1 cellular context compared by ENCODE assay signal in genomic region chr1:217322834-217323233, GRCh38.
TF ChIP-seq lines count a peak whose summit lies in the region.

No MANE protein-coding gene starts in this region.

TF ChIP-seq in GM12878, 131 proteins besides CTCF, POLR2A, EP300 and RAD21 (continued from another document):
- no peak for TF ChIP-seq PBX3 (IDR thresholded peaks at IDR 0.05; ENCODE audit: insufficient replicate concordance, low read depth, low read length)
- TF ChIP-seq, protein P1, sequence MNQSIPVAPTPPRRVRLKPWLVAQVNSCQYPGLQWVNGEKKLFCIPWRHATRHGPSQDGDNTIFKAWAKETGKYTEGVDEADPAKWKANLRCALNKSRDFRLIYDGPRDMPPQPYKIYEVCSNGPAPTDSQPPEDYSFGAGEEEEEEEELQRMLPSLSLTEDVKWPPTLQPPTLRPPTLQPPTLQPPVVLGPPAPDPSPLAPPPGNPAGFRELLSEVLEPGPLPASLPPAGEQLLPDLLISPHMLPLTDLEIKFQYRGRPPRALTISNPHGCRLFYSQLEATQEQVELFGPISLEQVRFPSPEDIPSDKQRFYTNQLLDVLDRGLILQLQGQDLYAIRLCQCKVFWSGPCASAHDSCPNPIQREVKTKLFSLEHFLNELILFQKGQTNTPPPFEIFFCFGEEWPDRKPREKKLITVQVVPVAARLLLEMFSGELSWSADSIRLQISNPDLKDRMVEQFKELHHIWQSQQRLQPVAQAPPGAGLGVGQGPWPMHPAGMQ (IDR thresholded peaks at IDR 0.05; ENCODE audit: borderline replicate concordance), result no peak
- no peak for TF ChIP-seq YBX1 (IDR thresholded peaks at IDR 0.05)
- no peak for TF ChIP-seq MYC (IDR thresholded peaks at IDR 0.05; ENCODE audit: insufficient read depth, insufficient read length, insufficient replicate concordance, low read length, severe bottlenecking)
- TF ChIP-seq PML (IDR thresholded peaks at IDR 0.05; ENCODE audit: low read length), result no peak
- 0 out of 2 replicates have a peak, but pooled peaks have one; percentile 32 for TF ChIP-seq IRF4 (IDR thresholded peaks at IDR 0.05; ENCODE audit: low read depth, low read length)
- TF ChIP-seq HSF1 (IDR thresholded peaks at IDR 0.05; ENCODE audit: low read depth, low read length), result no peak
- no peak for TF ChIP-seq FOXM1 (IDR thresholded peaks at IDR 0.05; ENCODE audit: low read depth, low read length)
- no peak for TF ChIP-seq STAT1 (conservative IDR thresholded peaks at IDR 0.05)
- no peak for TF ChIP-seq E2F4 (IDR thresholded peaks at IDR 0.05; ENCODE audit: low read depth, low read length)
- TF ChIP-seq, protein P2, sequence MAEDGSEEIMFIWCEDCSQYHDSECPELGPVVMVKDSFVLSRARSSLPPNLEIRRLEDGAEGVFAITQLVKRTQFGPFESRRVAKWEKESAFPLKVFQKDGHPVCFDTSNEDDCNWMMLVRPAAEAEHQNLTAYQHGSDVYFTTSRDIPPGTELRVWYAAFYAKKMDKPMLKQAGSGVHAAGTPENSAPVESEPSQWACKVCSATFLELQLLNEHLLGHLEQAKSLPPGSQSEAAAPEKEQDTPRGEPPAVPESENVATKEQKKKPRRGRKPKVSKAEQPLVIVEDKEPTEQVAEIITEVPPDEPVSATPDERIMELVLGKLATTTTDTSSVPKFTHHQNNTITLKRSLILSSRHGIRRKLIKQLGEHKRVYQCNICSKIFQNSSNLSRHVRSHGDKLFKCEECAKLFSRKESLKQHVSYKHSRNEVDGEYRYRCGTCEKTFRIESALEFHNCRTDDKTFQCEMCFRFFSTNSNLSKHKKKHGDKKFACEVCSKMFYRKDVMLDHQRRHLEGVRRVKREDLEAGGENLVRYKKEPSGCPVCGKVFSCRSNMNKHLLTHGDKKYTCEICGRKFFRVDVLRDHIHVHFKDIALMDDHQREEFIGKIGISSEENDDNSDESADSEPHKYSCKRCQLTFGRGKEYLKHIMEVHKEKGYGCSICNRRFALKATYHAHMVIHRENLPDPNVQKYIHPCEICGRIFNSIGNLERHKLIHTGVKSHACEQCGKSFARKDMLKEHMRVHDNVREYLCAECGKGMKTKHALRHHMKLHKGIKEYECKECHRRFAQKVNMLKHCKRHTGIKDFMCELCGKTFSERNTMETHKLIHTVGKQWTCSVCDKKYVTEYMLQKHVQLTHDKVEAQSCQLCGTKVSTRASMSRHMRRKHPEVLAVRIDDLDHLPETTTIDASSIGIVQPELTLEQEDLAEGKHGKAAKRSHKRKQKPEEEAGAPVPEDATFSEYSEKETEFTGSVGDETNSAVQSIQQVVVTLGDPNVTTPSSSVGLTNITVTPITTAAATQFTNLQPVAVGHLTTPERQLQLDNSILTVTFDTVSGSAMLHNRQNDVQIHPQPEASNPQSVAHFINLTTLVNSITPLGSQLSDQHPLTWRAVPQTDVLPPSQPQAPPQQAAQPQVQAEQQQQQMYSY (CRISPR knock-in tag; IDR thresholded peaks at IDR 0.05), result no peak
- no peak for TF ChIP-seq CHD4 (IDR thresholded peaks at IDR 0.05)
- TF ChIP-seq, protein P3, sequence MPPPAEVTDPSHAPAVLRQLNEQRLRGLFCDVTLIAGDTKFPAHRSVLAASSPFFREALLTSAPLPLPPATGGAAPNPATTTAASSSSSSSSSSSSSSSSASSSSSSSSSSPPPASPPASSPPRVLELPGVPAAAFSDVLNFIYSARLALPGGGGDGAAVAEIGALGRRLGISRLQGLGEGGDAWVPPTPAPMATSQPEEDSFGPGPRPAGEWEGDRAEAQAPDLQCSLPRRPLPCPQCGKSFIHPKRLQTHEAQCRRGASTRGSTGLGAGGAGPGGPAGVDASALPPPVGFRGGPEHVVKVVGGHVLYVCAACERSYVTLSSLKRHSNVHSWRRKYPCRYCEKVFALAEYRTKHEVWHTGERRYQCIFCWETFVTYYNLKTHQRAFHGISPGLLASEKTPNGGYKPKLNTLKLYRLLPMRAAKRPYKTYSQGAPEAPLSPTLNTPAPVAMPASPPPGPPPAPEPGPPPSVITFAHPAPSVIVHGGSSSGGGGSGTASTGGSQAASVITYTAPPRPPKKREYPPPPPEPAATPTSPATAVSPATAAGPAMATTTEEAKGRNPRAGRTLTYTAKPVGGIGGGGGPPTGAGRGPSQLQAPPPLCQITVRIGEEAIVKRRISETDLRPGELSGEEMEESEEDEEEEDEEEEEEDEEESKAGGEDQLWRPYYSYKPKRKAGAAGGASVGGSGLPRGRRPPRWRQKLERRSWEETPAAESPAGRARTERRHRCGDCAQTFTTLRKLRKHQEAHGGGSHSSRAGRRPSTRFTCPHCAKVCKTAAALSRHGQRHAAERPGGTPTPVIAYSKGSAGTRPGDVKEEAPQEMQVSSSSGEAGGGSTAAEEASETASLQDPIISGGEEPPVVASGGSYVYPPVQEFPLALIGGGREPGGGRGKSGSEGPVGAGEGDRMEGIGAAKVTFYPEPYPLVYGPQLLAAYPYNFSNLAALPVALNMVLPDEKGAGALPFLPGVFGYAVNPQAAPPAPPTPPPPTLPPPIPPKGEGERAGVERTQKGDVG (CRISPR knock-in tag; IDR thresholded peaks at IDR 0.05), result no peak
- no peak for TF ChIP-seq EGR1 (IDR thresholded peaks at IDR 0.05; ENCODE audit: borderline replicate concordance in 1 of 2, low read depth in 2 of 2, low read length in 2 of 2)
- TF ChIP-seq, protein P4, sequence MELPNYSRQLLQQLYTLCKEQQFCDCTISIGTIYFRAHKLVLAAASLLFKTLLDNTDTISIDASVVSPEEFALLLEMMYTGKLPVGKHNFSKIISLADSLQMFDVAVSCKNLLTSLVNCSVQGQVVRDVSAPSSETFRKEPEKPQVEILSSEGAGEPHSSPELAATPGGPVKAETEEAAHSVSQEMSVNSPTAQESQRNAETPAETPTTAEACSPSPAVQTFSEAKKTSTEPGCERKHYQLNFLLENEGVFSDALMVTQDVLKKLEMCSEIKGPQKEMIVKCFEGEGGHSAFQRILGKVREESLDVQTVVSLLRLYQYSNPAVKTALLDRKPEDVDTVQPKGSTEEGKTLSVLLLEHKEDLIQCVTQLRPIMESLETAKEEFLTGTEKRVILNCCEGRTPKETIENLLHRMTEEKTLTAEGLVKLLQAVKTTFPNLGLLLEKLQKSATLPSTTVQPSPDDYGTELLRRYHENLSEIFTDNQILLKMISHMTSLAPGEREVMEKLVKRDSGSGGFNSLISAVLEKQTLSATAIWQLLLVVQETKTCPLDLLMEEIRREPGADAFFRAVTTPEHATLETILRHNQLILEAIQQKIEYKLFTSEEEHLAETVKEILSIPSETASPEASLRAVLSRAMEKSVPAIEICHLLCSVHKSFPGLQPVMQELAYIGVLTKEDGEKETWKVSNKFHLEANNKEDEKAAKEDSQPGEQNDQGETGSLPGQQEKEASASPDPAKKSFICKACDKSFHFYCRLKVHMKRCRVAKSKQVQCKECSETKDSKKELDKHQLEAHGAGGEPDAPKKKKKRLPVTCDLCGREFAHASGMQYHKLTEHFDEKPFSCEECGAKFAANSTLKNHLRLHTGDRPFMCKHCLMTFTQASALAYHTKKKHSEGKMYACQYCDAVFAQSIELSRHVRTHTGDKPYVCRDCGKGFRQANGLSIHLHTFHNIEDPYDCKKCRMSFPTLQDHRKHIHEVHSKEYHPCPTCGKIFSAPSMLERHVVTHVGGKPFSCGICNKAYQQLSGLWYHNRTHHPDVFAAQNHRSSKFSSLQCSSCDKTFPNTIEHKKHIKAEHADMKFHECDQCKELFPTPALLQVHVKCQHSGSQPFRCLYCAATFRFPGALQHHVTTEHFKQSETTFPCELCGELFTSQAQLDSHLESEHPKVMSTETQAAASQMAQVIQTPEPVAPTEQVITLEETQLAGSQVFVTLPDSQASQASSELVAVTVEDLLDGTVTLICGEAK (IDR thresholded peaks at IDR 0.05; ENCODE audit: borderline replicate concordance), result no peak
- TF ChIP-seq ASH2L (IDR thresholded peaks at IDR 0.05; ENCODE audit: borderline replicate concordance, low read depth), result no peak
- no peak for TF ChIP-seq RFX5 (IDR thresholded peaks at IDR 0.05; ENCODE audit: low read depth, low read length)
- peak; percentile 94 for TF ChIP-seq SPI1 (IDR thresholded peaks at IDR 0.05; ENCODE audit: borderline replicate concordance, insufficient read depth, low read depth, low read length)
- TF ChIP-seq NR2C1 (IDR thresholded peaks at IDR 0.05), result no peak
- no peak for TF ChIP-seq SRF (IDR thresholded peaks at IDR 0.05; ENCODE audit: low read depth in 2 of 2, low read length in 2 of 2)
- TF ChIP-seq, protein P5, sequence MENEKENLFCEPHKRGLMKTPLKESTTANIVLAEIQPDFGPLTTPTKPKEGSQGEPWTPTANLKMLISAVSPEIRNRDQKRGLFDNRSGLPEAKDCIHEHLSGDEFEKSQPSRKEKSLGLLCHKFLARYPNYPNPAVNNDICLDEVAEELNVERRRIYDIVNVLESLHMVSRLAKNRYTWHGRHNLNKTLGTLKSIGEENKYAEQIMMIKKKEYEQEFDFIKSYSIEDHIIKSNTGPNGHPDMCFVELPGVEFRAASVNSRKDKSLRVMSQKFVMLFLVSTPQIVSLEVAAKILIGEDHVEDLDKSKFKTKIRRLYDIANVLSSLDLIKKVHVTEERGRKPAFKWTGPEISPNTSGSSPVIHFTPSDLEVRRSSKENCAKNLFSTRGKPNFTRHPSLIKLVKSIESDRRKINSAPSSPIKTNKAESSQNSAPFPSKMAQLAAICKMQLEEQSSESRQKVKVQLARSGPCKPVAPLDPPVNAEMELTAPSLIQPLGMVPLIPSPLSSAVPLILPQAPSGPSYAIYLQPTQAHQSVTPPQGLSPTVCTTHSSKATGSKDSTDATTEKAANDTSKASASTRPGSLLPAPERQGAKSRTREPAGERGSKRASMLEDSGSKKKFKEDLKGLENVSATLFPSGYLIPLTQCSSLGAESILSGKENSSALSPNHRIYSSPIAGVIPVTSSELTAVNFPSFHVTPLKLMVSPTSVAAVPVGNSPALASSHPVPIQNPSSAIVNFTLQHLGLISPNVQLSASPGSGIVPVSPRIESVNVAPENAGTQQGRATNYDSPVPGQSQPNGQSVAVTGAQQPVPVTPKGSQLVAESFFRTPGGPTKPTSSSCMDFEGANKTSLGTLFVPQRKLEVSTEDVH (IDR thresholded peaks at IDR 0.05; ENCODE audit: low read depth, partially characterized antibody), result no peak
- no peak for TF ChIP-seq POLR2AphosphoS5 (IDR thresholded peaks at IDR 0.05; ENCODE audit: low read length)
- peak; percentile 33; the same call in 1 of the 2 replicates for TF ChIP-seq PKNOX1 (IDR thresholded peaks at IDR 0.05)
TF ChIP-seq in GM12878: peak in this region for 4.
